ENCODE assay signal across 8 cellular contexts in the genomic region with DNA sequence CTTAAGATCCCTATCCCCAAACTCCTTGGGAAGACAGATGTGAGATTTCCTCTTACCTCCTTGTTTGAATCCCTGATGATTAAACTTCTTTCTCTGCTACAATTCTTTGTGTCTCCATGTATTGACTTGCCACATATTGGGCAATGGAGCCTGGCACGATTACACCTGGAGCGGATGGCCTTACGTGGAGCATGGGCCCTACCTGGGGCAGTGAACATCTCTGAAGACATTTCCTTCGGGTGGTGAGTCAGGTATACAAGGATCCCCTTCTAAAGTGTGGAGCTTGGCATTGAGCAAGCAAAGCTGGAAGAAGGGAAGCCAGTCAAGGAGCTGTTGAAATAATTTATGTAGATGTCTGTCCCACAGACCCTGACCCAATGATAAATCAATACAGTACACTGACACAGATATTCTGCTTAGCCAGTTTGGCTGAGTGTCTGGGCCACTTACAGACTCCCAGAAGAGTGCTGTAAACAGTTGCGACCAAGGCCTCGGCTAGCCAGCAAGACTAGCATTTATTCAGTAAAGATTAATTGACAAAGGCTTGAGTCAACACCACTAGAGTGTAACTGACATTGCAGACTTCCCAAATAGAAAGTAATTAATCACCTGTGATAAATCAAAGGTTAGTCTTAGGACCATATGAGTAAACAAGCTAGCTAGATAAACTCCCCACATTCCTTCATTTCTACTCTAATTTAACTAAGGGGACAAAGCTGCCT.
"Had no signal": no experiment of that assay in that cellular context is flagged by ENCODE, and none has a peak within 500 bp of the region (broad histone marks: within the 10 kb centered on the region; RNA-seq: fewer than 3 reads in every experiment).

No MANE protein-coding gene starts in this region.

- H3K4me3 ChIP-seq: GM23248, HAP-1 had no signal

- H3K36me3 ChIP-seq: HAP-1 had no signal

- DNase-seq: GM23248, GOT3, H7, HFFc6 had no signal

- H3K9ac ChIP-seq: GM23248 had no signal

- H3K27ac ChIP-seq: GM23248, HL-60 had no signal

- H2AFZ ChIP-seq: GM23248 had no signal

- ATAC-seq: HCT116, HepG2 had no signal

- H3K4me1 ChIP-seq: HAP-1 had no signal

- H3K9me3 ChIP-seq: HAP-1 had no signal
